ENCODE assay signal across 6 cellular contexts in genomic region chr13:22423261-22423660, GRCh38.
"Had no signal": no experiment of that assay in that cellular context is flagged by ENCODE, and none has a peak within 500 bp of the region (broad histone marks: within the 10 kb centered on the region; RNA-seq: fewer than 3 reads in every experiment).

No MANE protein-coding gene starts in this region.

- ATAC-seq: HepG2, K562 had no signal

- H3K27me3 Mint-ChIP-seq: IgD-negative memory B cell had no signal

- H3K4me1 Mint-ChIP-seq: IgD-negative memory B cell had no signal

- DNase-seq: IMR-90, KBM-7 had no signal

- H3K36me3 Mint-ChIP-seq: IgD-negative memory B cell had no signal

- H3K27ac Mint-ChIP-seq: IgD-negative memory B cell had no signal

- H3K4me3 Mint-ChIP-seq: IgD-negative memory B cell had no signal

- H3K27ac ChIP-seq: HL-60 had no signal

- H3K4me3 ChIP-seq: K562 had no signal
